Comparison of ENCODE assay signal across 11 cellular contexts in genomic region chr3:124826703-124827102, GRCh38.
DNase-seq lines count a peak whose midpoint lies in the region; ATAC-seq, FAIRE-seq and TF ChIP-seq lines count a peak whose summit lies in the region.
"Had no signal": no experiment of that assay in that cellular context is flagged by ENCODE, and none has a peak within 500 bp of the region (broad histone marks: within the 10 kb centered on the region; RNA-seq: fewer than 3 reads in every experiment).

No MANE protein-coding gene starts in this region.

- H3K27me3 Mint-ChIP-seq in dendritic cell treated with granulocyte-macrophage colony-stimulating factor and Interleukin-4, amounts not matched to agents 40 ng/mL and 50 ng/mL, for 4 days = no peaks in the 10 kb centered on the region

- H3K4me3 Mint-ChIP-seq in dendritic cell treated with granulocyte-macrophage colony-stimulating factor and Interleukin-4, amounts not matched to agents 40 ng/mL and 50 ng/mL, for 4 days = no peak overlapping the region
- no peak overlapping the region for H3K4me3 Mint-ChIP-seq in stimulated activated effector memory CD8-positive, alpha-beta T cell treated with anti-CD3 and anti-CD28 coated beads, Interleukin-12 subunit alpha, Interleukin-12 subunit beta, amount 100 ng/mL, for 72 hours

- CTCF ChIA-PET in A549 (lab: Yijun Ruan, JAX) = interaction anchor here (0.6 to 3.6 kb wide), 12 partner anchors 9 to 101 kb away, joined by 3 to 21 read pairs (median 7); no protein-coding TSS in a partner anchor

- peaks cover 15% of the 10 kb centered on the region for H3K36me3 Mint-ChIP-seq in dendritic cell treated with granulocyte-macrophage colony-stimulating factor and Interleukin-4, amounts not matched to agents 40 ng/mL and 50 ng/mL, for 4 days (ENCODE audit: low read depth)
- no peaks in the 10 kb centered on the region for H3K36me3 Mint-ChIP-seq in stimulated activated effector memory CD8-positive, alpha-beta T cell treated with anti-CD3 and anti-CD28 coated beads, Interleukin-12 subunit alpha, Interleukin-12 subunit beta, amount 100 ng/mL, for 72 hours

- TF ChIP-seq POLR2A in A549 (IDR thresholded peaks at IDR 0.05; ENCODE audit: low read length) = no peak

- H3K9me3 Mint-ChIP-seq in dendritic cell treated with granulocyte-macrophage colony-stimulating factor and Interleukin-4, amounts not matched to agents 40 ng/mL and 50 ng/mL, for 4 days = no peaks in the 10 kb centered on the region
- no peaks in the 10 kb centered on the region for H3K9me3 Mint-ChIP-seq in stimulated activated effector memory CD8-positive, alpha-beta T cell treated with anti-CD3 and anti-CD28 coated beads, Interleukin-12 subunit alpha, Interleukin-12 subunit beta, amount 100 ng/mL, for 72 hours

- no peak for TF ChIP-seq RAD21 in A549 (conservative IDR thresholded peaks at IDR 0.05 in 1 of 2, IDR thresholded peaks at IDR 0.05 in 1 of 2)

- H3K27ac Mint-ChIP-seq in dendritic cell treated with granulocyte-macrophage colony-stimulating factor and Interleukin-4, amounts not matched to agents 40 ng/mL and 50 ng/mL, for 4 days = peak overlapping the region; percentile 72
- no peak overlapping the region for H3K27ac Mint-ChIP-seq in stimulated activated effector memory CD8-positive, alpha-beta T cell treated with anti-CD3 and anti-CD28 coated beads, Interleukin-12 subunit alpha, Interleukin-12 subunit beta, amount 100 ng/mL, for 72 hours

- POLR2A ChIA-PET in A549 (lab: Yijun Ruan, JAX) = interaction anchor here (1.1 to 1.8 kb wide), 3 partner anchors 11 to 75 kb away, joined by 4 read pairs; partner anchors contain the start of gene ITGB5

- FAIRE-seq in A549 (lab: Jason Lieb, UNC) (no peak), HTR-8/SVneo (lab: Jason Lieb, UNC) (no peak)

- peak overlapping the region; percentile 39 for H3K4me2 ChIP-seq in A549

- DNase-seq in A549 (ENCODE audit: low read depth in 1 of 2, low spot score in 1 of 2) (no peak), HTR-8/SVneo (ENCODE audit: insufficient read length, low spot score) (no peak), NCI-H2227 treated with DMSO at 0.1 percent for 48 hours (lab: John Stamatoyannopoulos, UW) (no peak)
- DNase-seq in stimulated activated effector memory CD8-positive, alpha-beta T cell treated with anti-CD3 and anti-CD28 coated beads, Interleukin-12 subunit alpha, Interleukin-12 subunit beta, amount 100 ng/mL, for 72 hours (ENCODE audit: low spot score in 2 of 2) = no peak
- DNase-seq: effector CD4-positive, alpha-beta T cell; SHP77 had no signal

- TF ChIP-seq EP300 in A549 (IDR thresholded peaks at IDR 0.05) = no peak

- intact Hi-C loops in dendritic cell treated with granulocyte-macrophage colony-stimulating factor and Interleukin-4, amounts not matched to agents 40 ng/mL and 50 ng/mL, for 4 days (cut with micrococcal nuclease) = loop anchor here (5.0 kb wide), 1 partner anchor 51 kb away; no protein-coding TSS in a partner anchor

- TF ChIP-seq CTCF in A549 (IDR thresholded peaks at IDR 0.05) = no peak

- 14% methylated on average over 3 of the region's 3 CpGs for WGBS in A549 (ENCODE audit: missing lambda C conversion rate)
- WGBS in HUES64 = 7% methylated on average over 2 of the region's 3 CpGs
- WGBS in mesodermal cell (ENCODE audit: insufficient coverage in 2 of 2), 2 experiments = no CpG with 5 or more reads among the region's 3 CpGs

- peaks cover 62% of the 10 kb centered on the region for H3K4me1 Mint-ChIP-seq in dendritic cell treated with granulocyte-macrophage colony-stimulating factor and Interleukin-4, amounts not matched to agents 40 ng/mL and 50 ng/mL, for 4 days (ENCODE audit: low read depth)
- H3K4me1 Mint-ChIP-seq in stimulated activated effector memory CD8-positive, alpha-beta T cell treated with anti-CD3 and anti-CD28 coated beads, Interleukin-12 subunit alpha, Interleukin-12 subunit beta, amount 100 ng/mL, for 72 hours = no peaks in the 10 kb centered on the region

- peak overlapping the region; percentile 52 to 81 for H3K27ac ChIP-seq in A549
- peak overlapping the region; percentile 95 for H3K27ac ChIP-seq in HUES64 (ENCODE audit: low read depth, low read length)
- peak overlapping the region; percentile 75 for H3K27ac ChIP-seq in mesodermal cell (ENCODE audit: low read depth, low read length, severe bottlenecking)
- H3K27ac ChIP-seq: C4-2B had no signal

- H3K4me1 ChIP-seq in A549 (peaks cover 54% of the 10 kb centered on the region), HUES64 (ENCODE audit: insufficient read depth, low read length) (peaks cover 49% of the 10 kb centered on the region), mesodermal cell (ENCODE audit: control insufficient read depth, insufficient read depth, low read length, poor library complexity, severe bottlenecking) (peaks cover 23% of the 10 kb centered on the region)

- H3K9me3 ChIP-seq in A549 = no peaks in the 10 kb centered on the region
- no peaks in the 10 kb centered on the region for H3K9me3 ChIP-seq in HUES64 (ENCODE audit: insufficient read depth, low read depth, low read length)
- no peaks in the 10 kb centered on the region for H3K9me3 ChIP-seq in mesodermal cell (ENCODE audit: control insufficient read depth, low read length)

- H3K36me3 ChIP-seq in HUES64 (ENCODE audit: insufficient read depth, low read length) = peaks cover 30% of the 10 kb centered on the region
- peaks cover 21% of the 10 kb centered on the region for H3K36me3 ChIP-seq in mesodermal cell (ENCODE audit: control insufficient read depth, insufficient read depth, low read length)

- no peaks in the 10 kb centered on the region for H3K27me3 ChIP-seq in HUES64 (ENCODE audit: insufficient read depth, low read length)

- H3K9ac ChIP-seq in HUES64 (ENCODE audit: low read depth, low read length) = peak overlapping the region; percentile 56

- H3K4me3 ChIP-seq in A549 (no peak overlapping the region), HUES64 (ENCODE audit: low read length) (peak overlapping the region; percentile 15; the same call in 1 of the 2 replicates), mesodermal cell (ENCODE audit: extremely low read depth, insufficient read depth, low read length, poor library complexity, severe bottlenecking) (no peak overlapping the region)

- ATAC-seq in A549 (peak; percentile 51 to 62; a peak in 4 of 6 replicates), GM18873 (IDR thresholded peaks at IDR 0.05; ENCODE audit: low FRiP score, unreplicated experiment) (no peak)
- no peak for ATAC-seq in stimulated activated effector memory CD8-positive, alpha-beta T cell treated with anti-CD3 and anti-CD28 coated beads, Interleukin-12 subunit alpha, Interleukin-12 subunit beta, amount 100 ng/mL, for 72 hours

TF ChIP-seq in A549, 52 proteins besides CTCF, POLR2A, EP300 and RAD21:
- TF ChIP-seq ZFP36 (IDR thresholded peaks at IDR 0.05; ENCODE audit: borderline replicate concordance, partially characterized antibody) (no peak), HMGXB4 (CRISPR knock-in tag; IDR thresholded peaks at IDR 0.05; ENCODE audit: borderline replicate concordance) (no peak), HDAC2 (IDR thresholded peaks at IDR 0.05) (no peak), RARB (CRISPR knock-in tag; IDR thresholded peaks at IDR 0.05) (no peak), FOSL2 (IDR thresholded peaks at IDR 0.05) (no peak), FOSL2 (CRISPR knock-in tag; IDR thresholded peaks at IDR 0.05) (no peak; the same call in 1 of the 2 replicates), USF2 (IDR thresholded peaks at IDR 0.05) (no peak), CHD4 (IDR thresholded peaks at IDR 0.05; ENCODE audit: borderline replicate concordance) (no peak)

Comparison
In these comparisons a context has a peak if more than half of its experiments do, and no peak if none do; other contexts are left out.
1. ATAC-seq: peak in A549 (2 of 2); none in GM18873 (single experiment) and stimulated activated effector memory CD8-positive, alpha-beta T cell treated with anti-CD3 and anti-CD28 coated beads, Interleukin-12 subunit alpha, Interleukin-12 subunit beta, amount 100 ng/mL, for 72 hours (single experiment).
2. Peak in every context shown above with its lines, with median percentiles within 50 percentile points of each other: H3K27ac ChIP-seq.